Comparison of ENCODE assay signal across 13 cellular contexts in genomic region chr17:45087496-45087975, GRCh38. TPM values are rescaled to one million over a fixed set of nuclear protein-coding genes. Genes with fewer than 3 reads are reported as not detected.
A peak's percentile ranks its signal among the peaks of the same experiment; 100 is the strongest.
DNase-seq lines count a peak whose midpoint lies in the region; ATAC-seq and TF ChIP-seq lines count a peak whose summit lies in the region.
"Had no signal": no experiment of that assay in that cellular context is flagged by ENCODE, and none has a peak within 500 bp of the region (broad histone marks: within the 10 kb centered on the region; RNA-seq: fewer than 3 reads in every experiment).

No MANE protein-coding gene starts in this region.

- no peaks in the 10 kb centered on the region for H3K9me3 ChIP-seq in osteoblast (ENCODE audit: low read depth, low read length)
- H3K9me3 ChIP-seq: BLaER1 had no signal

- H3K4me2 ChIP-seq in osteoblast (ENCODE audit: insufficient read depth, low read length), result peak overlapping the region; percentile 30
- H3K4me2 ChIP-seq: BLaER1 had no signal

- intact Hi-C loops in natural killer cell (cut with micrococcal nuclease), result no loop called here

- peaks cover 24% of the 10 kb centered on the region for H3K79me2 ChIP-seq in osteoblast (ENCODE audit: insufficient read depth, low read length)

- no peaks in the 10 kb centered on the region for H4K20me1 ChIP-seq in osteoblast (ENCODE audit: insufficient read depth, low read length)

- no peak for ATAC-seq in natural killer cell

- no peak for TF ChIP-seq CTCF in RWPE1 (conservative IDR thresholded peaks at IDR 0.05; ENCODE audit: low read depth)
- no peak for TF ChIP-seq CTCF in fibroblast of mammary gland (conservative IDR thresholded peaks at IDR 0.05; ENCODE audit: control insufficient read depth, insufficient read depth, low read depth, low read length)
- no peak for TF ChIP-seq CTCF in osteoblast (IDR thresholded peaks at IDR 0.05; ENCODE audit: extremely low read depth, low read depth, low read length)
- TF ChIP-seq CTCF in natural killer cell (IDR thresholded peaks at IDR 0.05), result no peak

- no peak overlapping the region for H2AFZ ChIP-seq in osteoblast (ENCODE audit: low read length)

- POLR2A ChIA-PET in RWPE1 (lab: Yijun Ruan, JAX; ENCODE audit: low non-redundant PET), result no interaction called here

- no peaks in the 10 kb centered on the region for H3K27me3 ChIP-seq in osteoblast (ENCODE audit: insufficient read depth, low read length)
- H3K27me3 ChIP-seq: BLaER1 had no signal

- H3K9me3 Mint-ChIP-seq in natural killer cell, result no peaks in the 10 kb centered on the region
- H3K9me3 Mint-ChIP-seq: nephron progenitor cell had no signal

- peaks cover 33% of the 10 kb centered on the region for H3K4me1 ChIP-seq in osteoblast (ENCODE audit: insufficient read depth, low read length)
- H3K4me1 ChIP-seq: BLaER1 had no signal

- H3K36me3 Mint-ChIP-seq in natural killer cell, result no peaks in the 10 kb centered on the region

- no peak overlapping the region for H3K4me3 ChIP-seq in fibroblast of mammary gland (ENCODE audit: control insufficient read depth, low read depth, low read length)
- no peak overlapping the region for H3K4me3 ChIP-seq in osteoblast (ENCODE audit: insufficient read depth, low read length)
- H3K4me3 ChIP-seq: BLaER1 had no signal

- CTCF ChIA-PET in RWPE1 (lab: Yijun Ruan, JAX), result interaction anchor here (2.3 kb wide), 1 partner anchor 11 kb away, joined by 9 read pairs; no protein-coding TSS in a partner anchor

- H3K27me3 Mint-ChIP-seq in natural killer cell (ENCODE audit: low read depth in 2 of 2), result no peaks in the 10 kb centered on the region

- DNase-seq in AG20443 (ENCODE audit: low spot score) (peak; percentile 32), RWPE1 (ENCODE audit: low spot score) (no peak), fibroblast of mammary gland (ENCODE audit: low read depth) (peak; percentile 28), osteoblast (ENCODE audit: insufficient read length, low spot score, missing footprints) (peak; percentile 82), natural killer cell (no peak), DMS114 treated with DMSO at 0.1 percent for 48 hours (lab: John Stamatoyannopoulos, UW; ENCODE audit: unreplicated experiment) (no peak), HK-2 (ENCODE audit: unreplicated experiment) (no peak)
- DNase-seq in activated CD4-positive, alpha-beta T cell treated with anti-CD3 and anti-CD28 coated beads for 1 hour, result no peak
- DNase-seq: GDM1, NCI-H446 treated with DMSO at 0.1 percent for 48 hours, nephron progenitor cell had no signal

- no peak overlapping the region for H3K4me3 Mint-ChIP-seq in natural killer cell
- H3K4me3 Mint-ChIP-seq: nephron progenitor cell had no signal

- H3K27ac ChIP-seq in RWPE1 (peak overlapping the region; percentile 93), osteoblast (ENCODE audit: low read depth, low read length) (peak overlapping the region; percentile 18)
- H3K27ac ChIP-seq: BLaER1, epithelial cell of prostate had no signal

- peaks cover 81% of the 10 kb centered on the region for H3K36me3 ChIP-seq in osteoblast (ENCODE audit: insufficient read depth, low read length)

- no peak overlapping the region for H3K27ac Mint-ChIP-seq in natural killer cell
- H3K27ac Mint-ChIP-seq: nephron progenitor cell had no signal

- H3K4me1 Mint-ChIP-seq in natural killer cell, result no peaks in the 10 kb centered on the region
- H3K4me1 Mint-ChIP-seq: nephron progenitor cell had no signal

RNA-seq across cellular contexts. Expression of gene NMT1, which starts 26.4 kb away (rescaled TPM):
- total RNA-seq in osteoblast, result 51.8 and 66.6 TPM in 2 replicates
- 10 to 100 TPM; 56.6 to 94.7 (median 77.6) TPM for total RNA-seq in natural killer cell

RNA-seq across cellular contexts. Expression of gene DCAKD, which starts 36.1 kb away (rescaled TPM):
- total RNA-seq in osteoblast, result 34.5 and 39.1 TPM in 2 replicates
- 10 to 100 TPM; 15.4 to 21.4 (median 21.1) TPM for total RNA-seq in natural killer cell

RNA-seq across cellular contexts. Expression of gene PLCD3, which starts 44.8 kb away (rescaled TPM):
- total RNA-seq in osteoblast (31.5 and 47.7 TPM in 2 replicates), natural killer cell (1 to 10 TPM; 2.5 to 2.9 (median 2.5) TPM)

RNA-seq across cellular contexts. Expression of gene ACBD4, which starts 48.0 kb away (rescaled TPM):
- 4.7 and 6.2 TPM in 2 replicates for total RNA-seq in osteoblast
- total RNA-seq in natural killer cell, result 10 to 100 TPM; 12.0 to 15.9 (median 14.2) TPM

Comparison
In these comparisons a context has a peak if more than half of its experiments do, and no peak if none do; other contexts are left out.
1. DNase-seq: peak in AG20443 (single experiment), fibroblast of mammary gland (single experiment) and osteoblast (single experiment); none in RWPE1 (single experiment), natural killer cell (single experiment), activated CD4-positive, alpha-beta T cell treated with anti-CD3 and anti-CD28 coated beads for 1 hour (single experiment), DMS114 treated with DMSO at 0.1 percent for 48 hours (single experiment) and HK-2 (single experiment).